19 cellular contexts compared by ENCODE assay signal in the genomic region with DNA sequence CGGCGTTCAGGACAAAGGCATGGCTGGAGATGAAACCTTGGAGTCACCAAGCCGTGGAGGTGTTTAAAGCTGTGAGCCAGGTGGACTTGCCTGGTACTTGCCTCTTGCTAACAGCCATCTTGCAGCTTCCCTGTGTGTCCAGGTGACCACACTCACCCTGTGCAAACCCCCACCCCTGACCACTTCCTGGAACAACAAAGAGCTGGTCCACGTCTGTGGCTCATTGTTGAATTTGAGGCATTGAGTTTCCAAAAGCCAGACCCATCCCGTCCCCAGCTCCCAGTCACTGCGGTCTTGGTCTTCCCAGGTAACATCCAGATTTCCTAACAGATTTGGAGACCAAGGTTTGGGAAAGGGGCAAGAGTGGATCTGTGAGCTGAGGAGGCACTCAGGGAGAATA.
"Had no signal": no experiment of that assay in that cellular context is flagged by ENCODE, and none has a peak within 500 bp of the region (broad histone marks: within the 10 kb centered on the region; RNA-seq: fewer than 3 reads in every experiment).

No MANE protein-coding gene starts in this region.

- H3K27ac ChIP-seq: heart left ventricle, neutrophil, tibial artery had no signal

- DNase-seq: effector CD8-positive, alpha-beta T cell; hippocampal formation; left colon; mesendoderm; naive thymus-derived CD4-positive, alpha-beta T cell; nephron progenitor cell; sigmoid colon; stimulated activated CD4-positive, alpha-beta T cell treated with anti-CD3 and anti-CD28 coated beads, Interleukin-2, amount 100 ng/mL, for 24 hours; stimulated activated CD4-positive, alpha-beta T cell treated with anti-CD3 and anti-CD28 coated beads, Interleukin-4, amount 100 ng/mL, for 4 hours; stimulated activated naive B cell treated with anti-CD40 and anti-IgM and Interleukin-4, amounts not matched to agents 10 μg/mL and 1 μg/mL and 100 μg/mL, for 72 hours had no signal

- H3K36me3 ChIP-seq: heart left ventricle, sigmoid colon had no signal

- H3K27me3 ChIP-seq: heart left ventricle, neutrophil, sigmoid colon, stomach, tibial artery had no signal

- H3K9me3 ChIP-seq: neutrophil, stomach, tibial artery had no signal

- FAIRE-seq: endometrium, frontal cortex had no signal

- ATAC-seq: esophagus mucosa; left colon; naive thymus-derived CD4-positive, alpha-beta T cell; stimulated activated naive B cell treated with anti-CD40 and anti-IgM and Interleukin-4, amounts not matched to agents 10 μg/mL and 1 μg/mL and 100 μg/mL, for 72 hours had no signal

- H3K4me1 ChIP-seq: sigmoid colon, tibial artery had no signal

- H3K4me3 ChIP-seq: coronary artery, heart left ventricle, sigmoid colon, skin epidermis, stomach, tibial artery had no signal
